Comparison of ENCODE assay signal across 8 cellular contexts in genomic region chr1:114108741-114109255, GRCh38. TPM values are rescaled to one million over a fixed set of nuclear protein-coding genes. Genes with fewer than 3 reads are reported as not detected.
DNase-seq lines count a peak whose midpoint lies in the region; ATAC-seq, FAIRE-seq and TF ChIP-seq lines count a peak whose summit lies in the region.

No MANE protein-coding gene starts in this region.

- DNase-seq in GM12891 (ENCODE audit: insufficient read length, low spot score), result peak; percentile 47
- peak; percentile 30 to 57 for DNase-seq in erythroblast (lab: John Stamatoyannopoulos, UW)
- DNase-seq in activated T-cell treated with anti-CD3 and anti-CD28 coated beads, Interleukin-2, amount 50 U/mL, for 1 hour, result no peak
- no peak for DNase-seq in NCI-H345 (lab: John Stamatoyannopoulos, UW)
- no peak for DNase-seq in NCI-H1105 treated with DMSO at 0.1 percent for 48 hours (lab: John Stamatoyannopoulos, UW)
- DNase-seq in NCI-H526 treated with DMSO at 0.1 percent for 48 hours (lab: John Stamatoyannopoulos, UW), result no peak

- FAIRE-seq in GM12891 (lab: Jason Lieb, UNC), result no peak

- ATAC-seq in GM21360 (IDR thresholded peaks at IDR 0.05; ENCODE audit: unreplicated experiment) (peak; percentile 84), HG03196 (IDR thresholded peaks at IDR 0.05; ENCODE audit: unreplicated experiment) (peak; percentile 51)

- TF ChIP-seq POLR2A in GM12891 (IDR thresholded peaks at IDR 0.05; ENCODE audit: low read depth, low read length) (no peak), erythroblast (IDR thresholded peaks at IDR 0.05; ENCODE audit: low read length) (no peak)

TF ChIP-seq in GM12891, 5 proteins besides CTCF, POLR2A, EP300 and RAD21:
- TF ChIP-seq SPI1 (IDR thresholded peaks at IDR 0.05; ENCODE audit: low read depth, low read length) (no peak), POLR2AphosphoS5 (IDR thresholded peaks at IDR 0.05; ENCODE audit: low read depth, low read length) (no peak), POU2F2 (IDR thresholded peaks at IDR 0.05; ENCODE audit: low read depth, low read length) (no peak), PAX5 (IDR thresholded peaks at IDR 0.05; ENCODE audit: insufficient read depth, low read length, severe bottlenecking) (no peak), TAF1 (IDR thresholded peaks at IDR 0.05; ENCODE audit: low read depth, low read length) (no peak)

RNA-seq across cellular contexts. Expression of gene SYT6, which starts 44.9 kb away (rescaled TPM):
- 0.03 TPM for polyA plus RNA-seq in GM12891 (2012; ENCODE audit: low read depth, missing spikeins)

Comparison
In these comparisons a context has a peak if more than half of its experiments do, and no peak if none do; other contexts are left out.
1. DNase-seq: peak in GM12891 (single experiment) and erythroblast (2 of 2); none in activated T-cell treated with anti-CD3 and anti-CD28 coated beads, Interleukin-2, amount 50 U/mL, for 1 hour (single experiment), NCI-H345 (single experiment), NCI-H1105 treated with DMSO at 0.1 percent for 48 hours (single experiment) and NCI-H526 treated with DMSO at 0.1 percent for 48 hours (single experiment).